In genomic region chr6:125014157-125014957, GRCh38 we compare ENCODE assay signal across 10 cellular contexts. TPM values are rescaled to one million over a fixed set of nuclear protein-coding genes. Genes with fewer than 3 reads are reported as not detected.
DNase-seq lines count a peak whose midpoint lies in the region; ATAC-seq and TF ChIP-seq lines count a peak whose summit lies in the region.
"Had no signal": no experiment of that assay in that cellular context is flagged by ENCODE, and none has a peak within 500 bp of the region (broad histone marks: within the 10 kb centered on the region; RNA-seq: fewer than 3 reads in every experiment).

No MANE protein-coding gene starts in this region.

- no peak overlapping the region for H3K27ac ChIP-seq in right atrium auricular region
- peak overlapping the region; percentile 74 for H3K27ac ChIP-seq in PC-9
- H3K27ac ChIP-seq in subcutaneous abdominal adipose tissue (ENCODE audit: low read depth, low read length) = peak overlapping the region; percentile 77

- BruUV-seq in PC-9 (replicated peaks; lab: Mats Ljungman, UMichigan) = no TSS peak

- DNase-seq in Right ventricle myocardium inferior (ENCODE audit: missing footprints) = no peak
- DNase-seq in right atrium auricular region (ENCODE audit: low spot score) = no peak
- DNase-seq in PC-9 = no peak
- peak; percentile 90 for DNase-seq in fibroblast of pulmonary artery (ENCODE audit: low read depth)
- no peak for DNase-seq in D341Med (ENCODE audit: low spot score)
- no peak for DNase-seq in stimulated activated CD4-positive, alpha-beta T cell treated with anti-CD3 and anti-CD28 coated beads, Interleukin-15, amount 100 ng/mL, for 24 hours
- DNase-seq: activated naive CD4-positive, alpha-beta T cell treated with anti-CD3 and anti-CD28 coated beads, Interleukin-2, amount 50 U/mL, for 16 hours; NK-92 treated with Interleukin-12 subunit alpha and Interleukin-12 subunit beta, amount 100 ng/mL, for 24 hours had no signal

- no peak for TF ChIP-seq CTCF in right atrium auricular region (IDR thresholded peaks at IDR 0.05)
- TF ChIP-seq CTCF in PC-9 (conservative IDR thresholded peaks at IDR 0.05) = no peak
- no peak for TF ChIP-seq CTCF in fibroblast of pulmonary artery (IDR thresholded peaks at IDR 0.05; ENCODE audit: low read length, missing control alignments)

- H3F3A ChIP-seq in PC-9 (ENCODE audit: insufficient read depth, low read depth) = peaks cover 13% of the 10 kb centered on the region; the same call in 1 of the 2 replicates

- CTCF ChIA-PET in PC-9 (lab: Charles Lee) = no interaction called here

- H3K4me1 ChIP-seq in right atrium auricular region (peaks cover 0 to 14% of the 10 kb centered on the region in 2 donors), PC-9 (replicated peaks; ENCODE audit: insufficient read depth) (peaks cover 28% of the 10 kb centered on the region), subcutaneous abdominal adipose tissue (ENCODE audit: control insufficient read depth in 5 of 5, insufficient read depth in 5 of 5, low read length in 5 of 5) (peaks cover 0 to 24% (median 17%) of the 10 kb centered on the region in 5 donors)

- H3K9ac ChIP-seq in subcutaneous abdominal adipose tissue (ENCODE audit: low read length in 5 of 5) = peak overlapping the region in 1 of 5 donors; percentile 32

- no peaks in the 10 kb centered on the region for H3K9me2 ChIP-seq in PC-9 (ENCODE audit: insufficient read depth)

- intact Hi-C loops in Right ventricle myocardium inferior (cut with DNase I) = no loop called here
- intact Hi-C loops in PC-9 (cut with micrococcal nuclease; ENCODE audit: unreplicated experiment) = no loop called here

- H3K4me2 ChIP-seq in PC-9 = peak overlapping the region; percentile 42

- H3K36me3 ChIP-seq in right atrium auricular region (no peaks in the 10 kb centered on the region), PC-9 (ENCODE audit: low read depth) (0 out of 2 replicates have a peak, but pooled peaks cover 7% of the 10 kb centered on the region), subcutaneous abdominal adipose tissue (ENCODE audit: control insufficient read depth in 5 of 5, insufficient read depth in 5 of 5, low read length in 5 of 5) (no peaks in the 10 kb centered on the region)

- H3K4me3 ChIP-seq in right atrium auricular region (no peak overlapping the region), PC-9 (no peak overlapping the region), fibroblast of pulmonary artery (replicated peaks; ENCODE audit: low read depth, low read length) (no peak overlapping the region), subcutaneous abdominal adipose tissue (ENCODE audit: low read depth in 1 of 5, low read length in 5 of 5) (peak overlapping the region in 1 of 5 donors; percentile 29)

- POLR2A ChIA-PET in PC-9 (lab: Charles Lee; ENCODE audit: unreplicated experiment) = no interaction called here

- no peaks in the 10 kb centered on the region for H4K20me1 ChIP-seq in PC-9 (ENCODE audit: insufficient read depth)

- ATAC-seq in Right ventricle myocardium inferior (peak; percentile 67), GM19452 (IDR thresholded peaks at IDR 0.05; ENCODE audit: unreplicated experiment) (no peak)

- no peaks in the 10 kb centered on the region for H3K9me3 ChIP-seq in right atrium auricular region
- no peaks in the 10 kb centered on the region for H3K9me3 ChIP-seq in PC-9 (ENCODE audit: insufficient read depth, low read depth)
- no peaks in the 10 kb centered on the region for H3K9me3 ChIP-seq in subcutaneous abdominal adipose tissue (ENCODE audit: control insufficient read depth in 5 of 5, low read length in 5 of 5)

- H3K27me3 ChIP-seq in right atrium auricular region (no peaks in the 10 kb centered on the region), PC-9 (ENCODE audit: insufficient read depth, low read depth) (no peaks in the 10 kb centered on the region), subcutaneous abdominal adipose tissue (ENCODE audit: control insufficient read depth in 5 of 5, insufficient read depth in 4 of 5, low read length in 5 of 5) (no peaks in the 10 kb centered on the region)

- H2AFZ ChIP-seq in PC-9 = no peak overlapping the region

- H3K79me2 ChIP-seq in PC-9 (ENCODE audit: low read depth) = peaks cover 34% of the 10 kb centered on the region

RNA-seq across cellular contexts. Expression of gene RNF217, which starts 52.1 kb away (rescaled TPM):
- total RNA-seq in Right ventricle myocardium inferior = 8.0 TPM
- 10 to 100 TPM; 12.7 to 14.1 TPM for total RNA-seq in right atrium auricular region
- total RNA-seq in PC-9 (2021) = 38.3 and 42.3 TPM in 2 replicates

Comparison
In these comparisons a context has a peak if more than half of its experiments do, and no peak if none do; other contexts are left out.
1. H3K27ac ChIP-seq: peak in PC-9 (single experiment) and subcutaneous abdominal adipose tissue (single experiment); none in right atrium auricular region (0 of 2).